1 cellular context compared by ENCODE assay signal in genomic region chr5:1594336-1595106, GRCh38.
TF ChIP-seq lines count a peak whose summit lies in the region.

No MANE protein-coding gene starts in this region.

TF ChIP-seq in HEK293, 187 proteins besides CTCF, POLR2A, EP300 and RAD21 (continued from another document and continues in another):
- TF ChIP-seq ZBTB26 (tag by site-specific recombination; optimal IDR thresholded peaks at IDR 0.05) (peak; percentile 100), PRDM4 (tag by site-specific recombination; IDR thresholded peaks at IDR 0.05) (no peak), ZNF426 (tag by site-specific recombination; IDR thresholded peaks at IDR 0.05) (no peak), HOXD13 (CRISPR knock-in tag; IDR thresholded peaks at IDR 0.05; ENCODE audit: borderline replicate concordance) (no peak), ZNF157 (tag by site-specific recombination; IDR thresholded peaks at IDR 0.05) (no peak), YY2 (tag by site-specific recombination; IDR thresholded peaks at IDR 0.05) (peak; percentile 87; the same call in 1 of the 2 replicates), ZNF600 (tag by site-specific recombination; IDR thresholded peaks at IDR 0.05) (peak; percentile 77), GLIS1 (tag by site-specific recombination; IDR thresholded peaks at IDR 0.05) (peak; percentile 98), YY1 (tag by site-specific recombination; IDR thresholded peaks at IDR 0.05) (peak; percentile 84), KLF16 (tag by site-specific recombination; IDR thresholded peaks at IDR 0.05) (peak; percentile 80), SP3 (tag by site-specific recombination; IDR thresholded peaks at IDR 0.05) (peak; percentile 88), MZF1 (tag by site-specific recombination; IDR thresholded peaks at IDR 0.05; ENCODE audit: borderline replicate concordance) (peak; percentile 61), ZBTB17 (tag by site-specific recombination; IDR thresholded peaks at IDR 0.05) (peak; percentile 70), KLF17 (tag by site-specific recombination; IDR thresholded peaks at IDR 0.05) (peak; percentile 88), ZNF580 (tag by site-specific recombination; IDR thresholded peaks at IDR 0.05) (no peak), ZBTB1 (tag by site-specific recombination; IDR thresholded peaks at IDR 0.05) (no peak), INSM2 (tag by site-specific recombination; IDR thresholded peaks at IDR 0.05) (peak; percentile 60; the same call in 1 of the 2 replicates), ZNF561 (tag by site-specific recombination; IDR thresholded peaks at IDR 0.05; ENCODE audit: borderline replicate concordance) (peak; percentile 98), ZNF639 (tag by site-specific recombination; IDR thresholded peaks at IDR 0.05) (peak; percentile 39; the same call in 1 of the 2 replicates), EGR2 (tag by site-specific recombination; IDR thresholded peaks at IDR 0.05; ENCODE audit: low read depth) (peak; percentile 81), GLIS2 (tag by site-specific recombination; IDR thresholded peaks at IDR 0.05) (peak; percentile 100), SP7 (tag by site-specific recombination; IDR thresholded peaks at IDR 0.05) (peak; percentile 82), ZNF155 (tag by site-specific recombination; IDR thresholded peaks at IDR 0.05) (no peak)
- TF ChIP-seq, protein P1, sequence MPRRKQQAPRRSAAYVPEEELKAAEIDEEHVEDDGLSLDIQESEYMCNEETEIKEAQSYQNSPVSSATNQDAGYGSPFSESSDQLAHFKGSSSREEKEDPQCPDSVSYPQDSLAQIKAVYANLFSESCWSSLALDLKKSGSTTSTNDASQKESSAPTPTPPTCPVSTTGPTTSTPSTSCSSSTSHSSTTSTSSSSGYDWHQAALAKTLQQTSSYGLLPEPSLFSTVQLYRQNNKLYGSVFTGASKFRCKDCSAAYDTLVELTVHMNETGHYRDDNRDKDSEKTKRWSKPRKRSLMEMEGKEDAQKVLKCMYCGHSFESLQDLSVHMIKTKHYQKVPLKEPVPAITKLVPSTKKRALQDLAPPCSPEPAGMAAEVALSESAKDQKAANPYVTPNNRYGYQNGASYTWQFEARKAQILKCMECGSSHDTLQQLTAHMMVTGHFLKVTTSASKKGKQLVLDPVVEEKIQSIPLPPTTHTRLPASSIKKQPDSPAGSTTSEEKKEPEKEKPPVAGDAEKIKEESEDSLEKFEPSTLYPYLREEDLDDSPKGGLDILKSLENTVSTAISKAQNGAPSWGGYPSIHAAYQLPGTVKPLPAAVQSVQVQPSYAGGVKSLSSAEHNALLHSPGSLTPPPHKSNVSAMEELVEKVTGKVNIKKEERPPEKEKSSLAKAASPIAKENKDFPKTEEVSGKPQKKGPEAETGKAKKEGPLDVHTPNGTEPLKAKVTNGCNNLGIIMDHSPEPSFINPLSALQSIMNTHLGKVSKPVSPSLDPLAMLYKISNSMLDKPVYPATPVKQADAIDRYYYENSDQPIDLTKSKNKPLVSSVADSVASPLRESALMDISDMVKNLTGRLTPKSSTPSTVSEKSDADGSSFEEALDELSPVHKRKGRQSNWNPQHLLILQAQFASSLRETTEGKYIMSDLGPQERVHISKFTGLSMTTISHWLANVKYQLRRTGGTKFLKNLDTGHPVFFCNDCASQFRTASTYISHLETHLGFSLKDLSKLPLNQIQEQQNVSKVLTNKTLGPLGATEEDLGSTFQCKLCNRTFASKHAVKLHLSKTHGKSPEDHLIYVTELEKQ (tag by site-specific recombination; IDR thresholded peaks at IDR 0.05; ENCODE audit: borderline replicate concordance): no peak
- TF ChIP-seq, protein P2, sequence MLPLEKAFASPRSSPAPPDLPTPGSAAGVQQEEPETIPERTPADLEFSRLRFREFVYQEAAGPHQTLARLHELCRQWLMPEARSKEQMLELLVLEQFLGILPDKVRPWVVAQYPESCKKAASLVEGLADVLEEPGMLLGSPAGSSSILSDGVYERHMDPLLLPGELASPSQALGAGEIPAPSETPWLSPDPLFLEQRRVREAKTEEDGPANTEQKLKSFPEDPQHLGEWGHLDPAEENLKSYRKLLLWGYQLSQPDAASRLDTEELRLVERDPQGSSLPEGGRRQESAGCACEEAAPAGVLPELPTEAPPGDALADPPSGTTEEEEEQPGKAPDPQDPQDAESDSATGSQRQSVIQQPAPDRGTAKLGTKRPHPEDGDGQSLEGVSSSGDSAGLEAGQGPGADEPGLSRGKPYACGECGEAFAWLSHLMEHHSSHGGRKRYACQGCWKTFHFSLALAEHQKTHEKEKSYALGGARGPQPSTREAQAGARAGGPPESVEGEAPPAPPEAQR (tag by site-specific recombination; IDR thresholded peaks at IDR 0.05): no peak
- TF ChIP-seq, protein P3, sequence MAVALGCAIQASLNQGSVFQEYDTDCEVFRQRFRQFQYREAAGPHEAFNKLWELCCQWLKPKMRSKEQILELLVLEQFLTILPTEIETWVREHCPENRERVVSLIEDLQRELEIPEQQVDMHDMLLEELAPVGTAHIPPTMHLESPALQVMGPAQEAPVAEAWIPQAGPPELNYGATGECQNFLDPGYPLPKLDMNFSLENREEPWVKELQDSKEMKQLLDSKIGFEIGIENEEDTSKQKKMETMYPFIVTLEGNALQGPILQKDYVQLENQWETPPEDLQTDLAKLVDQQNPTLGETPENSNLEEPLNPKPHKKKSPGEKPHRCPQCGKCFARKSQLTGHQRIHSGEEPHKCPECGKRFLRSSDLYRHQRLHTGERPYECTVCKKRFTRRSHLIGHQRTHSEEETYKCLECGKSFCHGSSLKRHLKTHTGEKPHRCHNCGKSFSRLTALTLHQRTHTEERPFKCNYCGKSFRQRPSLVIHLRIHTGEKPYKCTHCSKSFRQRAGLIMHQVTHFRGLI (tag by site-specific recombination; IDR thresholded peaks at IDR 0.05): peak; percentile 87
- TF ChIP-seq, protein P4, sequence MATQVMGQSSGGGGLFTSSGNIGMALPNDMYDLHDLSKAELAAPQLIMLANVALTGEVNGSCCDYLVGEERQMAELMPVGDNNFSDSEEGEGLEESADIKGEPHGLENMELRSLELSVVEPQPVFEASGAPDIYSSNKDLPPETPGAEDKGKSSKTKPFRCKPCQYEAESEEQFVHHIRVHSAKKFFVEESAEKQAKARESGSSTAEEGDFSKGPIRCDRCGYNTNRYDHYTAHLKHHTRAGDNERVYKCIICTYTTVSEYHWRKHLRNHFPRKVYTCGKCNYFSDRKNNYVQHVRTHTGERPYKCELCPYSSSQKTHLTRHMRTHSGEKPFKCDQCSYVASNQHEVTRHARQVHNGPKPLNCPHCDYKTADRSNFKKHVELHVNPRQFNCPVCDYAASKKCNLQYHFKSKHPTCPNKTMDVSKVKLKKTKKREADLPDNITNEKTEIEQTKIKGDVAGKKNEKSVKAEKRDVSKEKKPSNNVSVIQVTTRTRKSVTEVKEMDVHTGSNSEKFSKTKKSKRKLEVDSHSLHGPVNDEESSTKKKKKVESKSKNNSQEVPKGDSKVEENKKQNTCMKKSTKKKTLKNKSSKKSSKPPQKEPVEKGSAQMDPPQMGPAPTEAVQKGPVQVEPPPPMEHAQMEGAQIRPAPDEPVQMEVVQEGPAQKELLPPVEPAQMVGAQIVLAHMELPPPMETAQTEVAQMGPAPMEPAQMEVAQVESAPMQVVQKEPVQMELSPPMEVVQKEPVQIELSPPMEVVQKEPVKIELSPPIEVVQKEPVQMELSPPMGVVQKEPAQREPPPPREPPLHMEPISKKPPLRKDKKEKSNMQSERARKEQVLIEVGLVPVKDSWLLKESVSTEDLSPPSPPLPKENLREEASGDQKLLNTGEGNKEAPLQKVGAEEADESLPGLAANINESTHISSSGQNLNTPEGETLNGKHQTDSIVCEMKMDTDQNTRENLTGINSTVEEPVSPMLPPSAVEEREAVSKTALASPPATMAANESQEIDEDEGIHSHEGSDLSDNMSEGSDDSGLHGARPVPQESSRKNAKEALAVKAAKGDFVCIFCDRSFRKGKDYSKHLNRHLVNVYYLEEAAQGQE (tag by site-specific recombination; IDR thresholded peaks at IDR 0.05): peak; percentile 38; the same call in 1 of the 2 replicates
